In the genomic region with DNA sequence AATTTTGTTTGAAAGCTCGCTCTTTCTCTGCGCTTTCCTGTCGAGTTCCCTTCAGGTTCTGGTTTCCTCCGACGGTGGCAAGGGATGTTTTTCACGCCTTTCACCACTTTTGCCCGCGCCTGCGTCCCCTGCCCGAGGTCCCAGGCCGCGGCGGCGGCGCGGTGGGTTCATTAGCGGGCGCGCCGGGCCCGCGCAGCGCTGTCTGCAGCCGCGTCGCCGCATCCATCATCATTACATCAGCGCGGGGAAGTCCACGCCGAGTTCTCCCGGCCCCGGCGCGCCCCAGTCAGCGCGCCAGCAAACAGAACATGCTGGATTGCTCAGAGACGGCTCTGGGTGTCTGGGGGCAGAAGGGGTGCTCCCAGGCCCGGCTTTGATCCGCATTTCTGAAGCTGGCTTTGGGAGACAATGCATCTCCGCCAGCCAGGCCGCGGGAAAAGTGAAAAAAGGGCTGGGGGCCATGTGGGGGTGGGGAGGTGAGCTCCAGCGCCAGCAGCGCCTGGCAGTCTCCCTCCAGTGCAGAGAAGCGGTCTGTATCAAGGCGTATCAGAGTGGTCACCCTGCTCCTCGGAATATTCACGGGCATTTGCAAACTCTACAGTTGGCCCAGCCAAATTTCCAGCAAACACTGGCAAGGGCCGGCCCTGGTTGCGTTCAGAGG, we compare ENCODE assay signal across 9 cellular contexts. TPM values are rescaled to one million over a fixed set of nuclear protein-coding genes. Genes with fewer than 3 reads are reported as not detected.
A peak's percentile ranks its signal among the peaks of the same experiment; 100 is the strongest.
DNase-seq lines count a peak whose midpoint lies in the region; ATAC-seq and TF ChIP-seq lines count a peak whose summit lies in the region.
"Had no signal": no experiment of that assay in that cellular context is flagged by ENCODE, and none has a peak within 500 bp of the region (broad histone marks: within the 10 kb centered on the region; RNA-seq: fewer than 3 reads in every experiment).

No MANE protein-coding gene starts in this region.

- H2AFZ ChIP-seq in PC-9 = no peak overlapping the region

- POLR2A ChIA-PET in PC-9 (lab: Charles Lee; ENCODE audit: unreplicated experiment) (no interaction called here), A673 (lab: Charles Lee; ENCODE audit: low non-redundant PET) (no interaction called here)

- BruUV-seq in PC-9 (replicated peaks; lab: Mats Ljungman, UMichigan) (no TSS peak), A673 (replicated peaks; lab: Mats Ljungman, UMichigan) (no TSS peak)

- ATAC-seq in GM18873 (IDR thresholded peaks at IDR 0.05; ENCODE audit: low FRiP score, unreplicated experiment) = peak; percentile 24
- peak; percentile 28 for ATAC-seq in HG03520 (IDR thresholded peaks at IDR 0.05; ENCODE audit: unreplicated experiment)
- peak; percentile 76 for ATAC-seq in foreskin keratinocyte
- ATAC-seq in HG03139 (IDR thresholded peaks at IDR 0.05; ENCODE audit: unreplicated experiment) = no peak
- ATAC-seq: HCT116 had no signal

- no peaks in the 10 kb centered on the region for H3F3A ChIP-seq in PC-9 (ENCODE audit: insufficient read depth, low read depth)

- no peaks in the 10 kb centered on the region for H4K20me1 ChIP-seq in PC-9 (ENCODE audit: insufficient read depth)

- CTCF ChIA-PET in PC-9 (lab: Charles Lee) = no interaction called here
- CTCF ChIA-PET in A673 (lab: Charles Lee) = no interaction called here

- H3K9me3 ChIP-seq in PC-9 (ENCODE audit: insufficient read depth, low read depth) (no peaks in the 10 kb centered on the region), A673 (ENCODE audit: low read depth, low read length, poor library complexity, severe bottlenecking) (no peaks in the 10 kb centered on the region)

- H3K9me2 ChIP-seq in PC-9 (ENCODE audit: insufficient read depth) = no peaks in the 10 kb centered on the region

- TF ChIP-seq CTCF in foreskin keratinocyte (conservative IDR thresholded peaks at IDR 0.05) (no peak), PC-9 (conservative IDR thresholded peaks at IDR 0.05) (no peak), A673 (conservative IDR thresholded peaks at IDR 0.05; ENCODE audit: low read depth, low read length) (no peak)

- H3K36me3 ChIP-seq in PC-9 (ENCODE audit: low read depth) = no peaks in the 10 kb centered on the region
- no peaks in the 10 kb centered on the region for H3K36me3 ChIP-seq in A673 (ENCODE audit: insufficient read depth, low read length, poor library complexity, severe bottlenecking)

- H3K4me1 ChIP-seq in foreskin keratinocyte (peaks cover 22% of the 10 kb centered on the region), PC-9 (replicated peaks; ENCODE audit: insufficient read depth) (no peaks in the 10 kb centered on the region), A673 (ENCODE audit: insufficient read depth, low read length, poor library complexity, severe bottlenecking) (peaks cover 98% of the 10 kb centered on the region)

- H3K27ac ChIP-seq in foreskin keratinocyte (peak overlapping the region; percentile 40), PC-9 (no peak overlapping the region), A673 (ENCODE audit: low read depth, low read length, poor library complexity, severe bottlenecking) (no peak overlapping the region)

- H3K79me2 ChIP-seq in PC-9 (ENCODE audit: low read depth) = no peaks in the 10 kb centered on the region

- H3K4me2 ChIP-seq in PC-9 = no peak overlapping the region

- peak in 1 of 2 donors; percentile 33 for DNase-seq in foreskin keratinocyte
- DNase-seq in posterior vena cava (ENCODE audit: low spot score) = peak; percentile 86
- no peak for DNase-seq in PC-9
- no peak for DNase-seq in NCI-H2029 treated with DMSO at 0.1 percent for 48 hours (lab: John Stamatoyannopoulos, UW)
- DNase-seq in A673 (ENCODE audit: low spot score) = no peak

- no peaks in the 10 kb centered on the region for H3K27me3 ChIP-seq in foreskin keratinocyte
- peaks cover 77% of the 10 kb centered on the region for H3K27me3 ChIP-seq in PC-9 (ENCODE audit: insufficient read depth, low read depth)
- no peaks in the 10 kb centered on the region for H3K27me3 ChIP-seq in A673 (replicated peaks; ENCODE audit: insufficient read depth, low read depth, low read length, poor library complexity)

- intact Hi-C loops in posterior vena cava (cut with DNase I) (no loop called here), PC-9 (cut with micrococcal nuclease; ENCODE audit: unreplicated experiment) (no loop called here), A673 (cut with micrococcal nuclease; ENCODE audit: unreplicated experiment) (no loop called here)

- H3K4me3 ChIP-seq in PC-9 = no peak overlapping the region
- H3K4me3 ChIP-seq in A673 (ENCODE audit: low read depth, low read length, poor library complexity, severe bottlenecking) = no peak overlapping the region

RNA-seq across cellular contexts. Expression of a gene that starts 8.9 kb away (rescaled TPM):
- total RNA-seq in foreskin keratinocyte (6.9 and 8.3 TPM in 2 replicates), posterior vena cava (10 to 100 TPM; 24.8 to 27.2 TPM), PC-9 (2021) (not detected in 2 replicates), A673 (2021) (52.6 and 58.7 TPM in 2 replicates)
- polyA plus RNA-seq in foreskin keratinocyte = 1.7 and 2.2 TPM in 2 replicates
